In genomic region chr3:184314363-184314699, GRCh38 we compare ENCODE assay signal across 8 cellular contexts. TPM values are rescaled to one million over a fixed set of nuclear protein-coding genes. Genes with fewer than 3 reads are reported as not detected.
DNase-seq lines count a peak whose midpoint lies in the region; ATAC-seq and TF ChIP-seq lines count a peak whose summit lies in the region.

EIF4G1 (plus strand) TSS chr3:184314606; CDS start chr3:184315797, 1,191 bp downstream.

- peak; percentile 47 to 96 (median 88) for DNase-seq in C1 segment of cervical spinal cord (lab: John Stamatoyannopoulos, UW)
- DNase-seq in NCI-H748 treated with DMSO at 0.1 percent for 48 hours (lab: John Stamatoyannopoulos, UW), result peak; percentile 49
- peak; percentile 89 to 90 for DNase-seq in activated CD4-positive, alpha-beta T cell treated with anti-CD3 and anti-CD28 coated beads, Interleukin-2, amount 50 U/mL, for 4 hours
- DNase-seq in dermis blood vessel endothelial cell, result peak; percentile 97
- peak; percentile 93 for DNase-seq in stimulated activated CD4-positive, alpha-beta T cell treated with anti-CD3 and anti-CD28 coated beads, Interleukin-4, amount 100 ng/mL, for 24 hours

- peak within 1 kb of the TSS; percentile 88 to 92 for H3K27ac ChIP-seq in liver (ENCODE audit: low read depth in 1 of 2, low read length in 2 of 2)

- H3K9me3 ChIP-seq in liver (ENCODE audit: control insufficient read depth in 4 of 4, low read length in 3 of 4), result no peaks in the 10 kb centered on the region

- WGBS in liver, result under 1% methylated on average over 40 of the region's 40 CpGs

- H3K36me3 ChIP-seq in liver (ENCODE audit: control insufficient read depth in 4 of 4, insufficient read depth in 3 of 4, low read depth in 1 of 4, low read length in 3 of 4), result peaks cover 3 to 18% (median 7%) of the 10 kb centered on the region in 4 donors

- ATAC-seq in GM19395 (IDR thresholded peaks at IDR 0.05; ENCODE audit: unreplicated experiment), result peak; percentile 79
- ATAC-seq in HG03558 (IDR thresholded peaks at IDR 0.05; ENCODE audit: extremely low read depth, unreplicated experiment), result peak; percentile 77

- TF ChIP-seq RAD21 in liver (IDR thresholded peaks at IDR 0.05), result no peak

- H3K4me3 ChIP-seq in liver (ENCODE audit: low read depth in 1 of 3, low read length in 3 of 3), result peak within 1 kb of the TSS; percentile 88 to 98 (median 96)

- no peaks in the 10 kb centered on the region for H3K27me3 ChIP-seq in liver (ENCODE audit: control insufficient read depth in 4 of 4, insufficient read depth in 4 of 4, low read length in 3 of 4)

- peak within 1 kb of the TSS; percentile 84 to 92 for H3K9ac ChIP-seq in liver (ENCODE audit: low read depth in 1 of 2, low read length in 2 of 2)

- TF ChIP-seq CTCF in liver (IDR thresholded peaks at IDR 0.05; ENCODE audit: low read depth, low read length, missing input control), result no peak

- H3K4me1 ChIP-seq in liver (ENCODE audit: control insufficient read depth in 4 of 4, insufficient read depth in 4 of 4, low read length in 3 of 4), result peaks cover 7 to 42% (median 38%) of the 10 kb centered on the region in 4 donors

TF ChIP-seq in liver, 16 proteins besides CTCF, POLR2A, EP300 and RAD21:
- TF ChIP-seq MAX (IDR thresholded peaks at IDR 0.05) (peak; percentile 44), SP1 (IDR thresholded peaks at IDR 0.05) (peak; percentile 39), EGR1 (IDR thresholded peaks at IDR 0.05; ENCODE audit: low read depth in 2 of 2) (peak; percentile 45 to 63), ATF3 (IDR thresholded peaks at IDR 0.05) (no peak), YY1 (IDR thresholded peaks at IDR 0.05) (peak; percentile 75), HNF4A (conservative IDR thresholded peaks at IDR 0.05) (peak; percentile 22 to 49), RXRA (IDR thresholded peaks at IDR 0.05) (peak; percentile 49 to 65), ZBTB33 (IDR thresholded peaks at IDR 0.05) (no peak), GABPA (IDR thresholded peaks at IDR 0.05 in 1 of 2, conservative IDR thresholded peaks at IDR 0.05 in 1 of 2) (peak in 1 of 2 donors; percentile 49)

RNA-seq across cellular contexts. Expression of gene EIF4G1, which starts in this region (rescaled TPM):
- total RNA-seq in dermis blood vessel endothelial cell (217 and 574 TPM in 2 replicates), liver (100 to 1,000 TPM; 162 to 329 TPM)
- 100 to 1,000 TPM; 140 to 253 TPM for polyA plus RNA-seq in liver

Comparison
In these comparisons a context has a peak if more than half of its experiments do, and no peak if none do; other contexts are left out.
1. Peak in every context shown above with its lines: DNase-seq, ATAC-seq, H3K4me3 ChIP-seq and H3K27ac ChIP-seq.